ENCODE assay signal across 8 cellular contexts in genomic region chr19:1066251-1066747, GRCh38. TPM values are rescaled to one million over a fixed set of nuclear protein-coding genes. Genes with fewer than 3 reads are reported as not detected.
DNase-seq lines count a peak whose midpoint lies in the region; TF ChIP-seq lines count a peak whose summit lies in the region.

No MANE protein-coding gene starts in this region.

- H3K36me3 ChIP-seq in endodermal cell (ENCODE audit: control insufficient read depth, insufficient read depth, low read length) (no peaks in the 10 kb centered on the region), smooth muscle cell (ENCODE audit: low read depth) (no peaks in the 10 kb centered on the region)

- 69 to 74% methylated on average over 11 to 17 of the region's 17 CpGs for WGBS in endodermal cell (ENCODE audit: insufficient coverage in 1 of 2, insufficient read length in 1 of 2), 2 experiments
- WGBS in smooth muscle cell (ENCODE audit: low lambda C conversion rate), result 45% methylated on average over 13 of the region's 17 CpGs

- H3K79me2 ChIP-seq in smooth muscle cell (ENCODE audit: low read depth), result no peaks in the 10 kb centered on the region

- peaks cover 67% of the 10 kb centered on the region for H3K27me3 ChIP-seq in endodermal cell (ENCODE audit: control insufficient read depth, insufficient read depth, low read length, poor library complexity, severe bottlenecking)
- peaks cover 35% of the 10 kb centered on the region for H3K27me3 ChIP-seq in smooth muscle cell (ENCODE audit: low read depth)

- peaks cover 13% of the 10 kb centered on the region for H3K36me3 Mint-ChIP-seq in activated CD4-positive, alpha-beta T cell treated with anti-CD3 and anti-CD28 coated beads, Interleukin-2, amount 10 ng/mL, durations not matched to agents 24 days and 14 days (ENCODE audit: low read depth)
- H3K36me3 Mint-ChIP-seq in endodermal cell (ENCODE audit: low read depth) (no peaks in the 10 kb centered on the region), endothelial cell (ENCODE audit: low read depth, unreplicated experiment) (peaks cover 5% of the 10 kb centered on the region)

- H3K27ac ChIP-seq in endodermal cell (ENCODE audit: low read depth, low read length) (no peak overlapping the region), smooth muscle cell (ENCODE audit: low read depth) (no peak overlapping the region)

- H3K4me3 ChIP-seq in endodermal cell (ENCODE audit: low read length) (no peak overlapping the region), smooth muscle cell (peak overlapping the region; percentile 47)

- H3F3A ChIP-seq in smooth muscle cell (ENCODE audit: low read depth), result peaks cover 5% of the 10 kb centered on the region

- no peaks in the 10 kb centered on the region for H3K27me3 Mint-ChIP-seq in activated CD4-positive, alpha-beta T cell treated with anti-CD3 and anti-CD28 coated beads, Interleukin-2, amount 10 ng/mL, durations not matched to agents 24 days and 14 days
- H3K27me3 Mint-ChIP-seq in endodermal cell (ENCODE audit: insufficient read depth) (peaks cover 47% of the 10 kb centered on the region), endothelial cell (ENCODE audit: unreplicated experiment) (peaks cover 20% of the 10 kb centered on the region)

- intact Hi-C loops in activated CD4-positive, alpha-beta T cell treated with anti-CD3 and anti-CD28 coated beads, Interleukin-2, amount 10 ng/mL, durations not matched to agents 24 days and 14 days (cut with micrococcal nuclease), result loop anchor here (2.0 to 5.0 kb wide), 4 partner anchors 25 to 176 kb away; partner anchors contain the start of genes ABCA7, ATP5F1D, CNN2 and GPX4

- peak overlapping the region; percentile 86 for H3K27ac Mint-ChIP-seq in activated CD4-positive, alpha-beta T cell treated with anti-CD3 and anti-CD28 coated beads, Interleukin-2, amount 10 ng/mL, durations not matched to agents 24 days and 14 days
- H3K27ac Mint-ChIP-seq in endodermal cell, result no peak overlapping the region
- no peak overlapping the region for H3K27ac Mint-ChIP-seq in endothelial cell (ENCODE audit: unreplicated experiment)

- peak overlapping the region; percentile 98 for H3K4me3 Mint-ChIP-seq in activated CD4-positive, alpha-beta T cell treated with anti-CD3 and anti-CD28 coated beads, Interleukin-2, amount 10 ng/mL, durations not matched to agents 24 days and 14 days
- peak overlapping the region; percentile 23 for H3K4me3 Mint-ChIP-seq in endodermal cell
- no peak overlapping the region for H3K4me3 Mint-ChIP-seq in endothelial cell (ENCODE audit: unreplicated experiment)

- peaks cover 5% of the 10 kb centered on the region for H3K4me1 ChIP-seq in endodermal cell (ENCODE audit: control insufficient read depth, insufficient read depth, low read length)
- peaks cover 6% of the 10 kb centered on the region for H3K4me1 ChIP-seq in smooth muscle cell (ENCODE audit: low read depth)

- H3K4me2 ChIP-seq in smooth muscle cell, result peak overlapping the region; percentile 88

- TF ChIP-seq CTCF in endodermal cell (conservative IDR thresholded peaks at IDR 0.05), result no peak
- TF ChIP-seq CTCF in smooth muscle cell (IDR thresholded peaks at IDR 0.05; ENCODE audit: borderline replicate concordance, insufficient read depth, poor library complexity, severe bottlenecking), result no peak
- TF ChIP-seq CTCF in endothelial cell (IDR thresholded peaks at IDR 0.05; ENCODE audit: unreplicated experiment), result no peak

- H3K9ac ChIP-seq in endodermal cell (ENCODE audit: extremely low read depth, low read length, poor library complexity, severe bottlenecking) (no peak overlapping the region), smooth muscle cell (ENCODE audit: low read depth) (no peak overlapping the region)

- H4K20me1 ChIP-seq in smooth muscle cell (ENCODE audit: low read depth), result no peaks in the 10 kb centered on the region

- H2AFZ ChIP-seq in smooth muscle cell (ENCODE audit: low read depth), result no peak overlapping the region

- H3K9me3 Mint-ChIP-seq in activated CD4-positive, alpha-beta T cell treated with anti-CD3 and anti-CD28 coated beads, Interleukin-2, amount 10 ng/mL, durations not matched to agents 24 days and 14 days, result no peaks in the 10 kb centered on the region
- H3K9me3 Mint-ChIP-seq in endodermal cell, result no peaks in the 10 kb centered on the region
- no peaks in the 10 kb centered on the region for H3K9me3 Mint-ChIP-seq in endothelial cell (ENCODE audit: unreplicated experiment)

- no peaks in the 10 kb centered on the region for H3K9me3 ChIP-seq in endodermal cell (ENCODE audit: control insufficient read depth, low read length)
- H3K9me3 ChIP-seq in smooth muscle cell (replicated peaks; ENCODE audit: low read depth), result no peaks in the 10 kb centered on the region

- H3K4me1 Mint-ChIP-seq in activated CD4-positive, alpha-beta T cell treated with anti-CD3 and anti-CD28 coated beads, Interleukin-2, amount 10 ng/mL, durations not matched to agents 24 days and 14 days, result peaks cover 29% of the 10 kb centered on the region
- peaks cover 5% of the 10 kb centered on the region for H3K4me1 Mint-ChIP-seq in endodermal cell
- peaks cover 6% of the 10 kb centered on the region for H3K4me1 Mint-ChIP-seq in endothelial cell (ENCODE audit: unreplicated experiment)

- no peak for DNase-seq in activated CD4-positive, alpha-beta T cell treated with anti-CD3 and anti-CD28 coated beads, Interleukin-2, amount 10 ng/mL, durations not matched to agents 24 days and 14 days
- no peak for DNase-seq in activated CD4-positive, alpha-beta T cell treated with anti-CD3 and anti-CD28 coated beads for 4 hours
- DNase-seq in NCI-H226 (peak; percentile 80), endodermal cell (peak; percentile 79), smooth muscle cell (lab: John Stamatoyannopoulos, UW; ENCODE audit: unreplicated experiment) (no peak), endothelial cell (ENCODE audit: low spot score) (no peak), NCI-H510A treated with DMSO at 0.1 percent for 48 hours (lab: John Stamatoyannopoulos, UW) (no peak), HPDE6-E6E7 (ENCODE audit: extremely low spot score) (no peak)

RNA-seq across cellular contexts. Expression of gene ARHGAP45, which starts 0.7 kb away (rescaled TPM):
- 176 and 183 TPM in 2 replicates for total RNA-seq in activated CD4-positive, alpha-beta T cell treated with anti-CD3 and anti-CD28 coated beads, Interleukin-2, amount 10 ng/mL, durations not matched to agents 24 days and 14 days
- 10 to 100 TPM; 14.8 to 17.1 TPM for total RNA-seq in endodermal cell
- 5.9 TPM for polyA plus RNA-seq in endodermal cell (2013, experiment 1 of 2)
- polyA plus RNA-seq in endodermal cell (2013, experiment 2 of 2), result 4.8 TPM
- total RNA-seq in smooth muscle cell, result 4.4 and 8.7 TPM in 2 replicates
- polyA plus RNA-seq in smooth muscle cell, result 8.0 and 13.9 TPM in 2 replicates
- total RNA-seq in endothelial cell (ENCODE audit: unreplicated experiment), result 2.4 TPM

RNA-seq across cellular contexts. Expression of gene ABCA7, which starts 26.4 kb away (rescaled TPM):
- total RNA-seq in activated CD4-positive, alpha-beta T cell treated with anti-CD3 and anti-CD28 coated beads, Interleukin-2, amount 10 ng/mL, durations not matched to agents 24 days and 14 days, result 15.8 TPM in 2 replicates
- 10 to 100 TPM; 67.2 to 68.7 TPM for total RNA-seq in endodermal cell
- polyA plus RNA-seq in endodermal cell (2013, experiment 1 of 2), result 16.2 TPM
- polyA plus RNA-seq in endodermal cell (2013, experiment 2 of 2), result 16.2 TPM
- total RNA-seq in smooth muscle cell, result 4.1 and 5.0 TPM in 2 replicates
- polyA plus RNA-seq in smooth muscle cell, result 11.8 and 26.5 TPM in 2 replicates
- 16.3 TPM for total RNA-seq in endothelial cell (ENCODE audit: unreplicated experiment)

RNA-seq across cellular contexts. Expression of gene POLR2E, which starts 28.9 kb away (rescaled TPM):
- 273 and 274 TPM in 2 replicates for total RNA-seq in activated CD4-positive, alpha-beta T cell treated with anti-CD3 and anti-CD28 coated beads, Interleukin-2, amount 10 ng/mL, durations not matched to agents 24 days and 14 days
- total RNA-seq in endodermal cell, result 100 to 1,000 TPM; 225 to 254 TPM
- polyA plus RNA-seq in endodermal cell (2013, experiment 1 of 2), result 192 TPM
- polyA plus RNA-seq in endodermal cell (2013, experiment 2 of 2), result 174 TPM
- total RNA-seq in smooth muscle cell, result 99.1 and 114 TPM in 2 replicates
- polyA plus RNA-seq in smooth muscle cell, result 235 and 260 TPM in 2 replicates
- total RNA-seq in endothelial cell (ENCODE audit: unreplicated experiment), result 166 TPM

RNA-seq across cellular contexts. Expression of gene GPX4, which starts 37.5 kb away (rescaled TPM):
- total RNA-seq in activated CD4-positive, alpha-beta T cell treated with anti-CD3 and anti-CD28 coated beads, Interleukin-2, amount 10 ng/mL, durations not matched to agents 24 days and 14 days, result 225 and 239 TPM in 2 replicates
- total RNA-seq in endodermal cell, result 100 to 1,000 TPM; 331 to 449 TPM
- polyA plus RNA-seq in endodermal cell (2013, experiment 1 of 2), result 418 TPM
- polyA plus RNA-seq in endodermal cell (2013, experiment 2 of 2), result 416 TPM
- 319 and 325 TPM in 2 replicates for total RNA-seq in smooth muscle cell
- polyA plus RNA-seq in smooth muscle cell, result 441 and 450 TPM in 2 replicates
- total RNA-seq in endothelial cell (ENCODE audit: unreplicated experiment), result 330 TPM

RNA-seq across cellular contexts. Expression of gene CNN2, which starts 39.9 kb away (rescaled TPM):
- total RNA-seq in activated CD4-positive, alpha-beta T cell treated with anti-CD3 and anti-CD28 coated beads, Interleukin-2, amount 10 ng/mL, durations not matched to agents 24 days and 14 days, result 112 TPM in 2 replicates
- total RNA-seq in endodermal cell (100 to 1,000 TPM; 426 to 469 TPM), smooth muscle cell (150 and 155 TPM in 2 replicates), endothelial cell (ENCODE audit: unreplicated experiment) (456 TPM)
- polyA plus RNA-seq in endodermal cell (2013, experiment 1 of 2), result 225 TPM
- 200 TPM for polyA plus RNA-seq in endodermal cell (2013, experiment 2 of 2)
- 392 and 404 TPM in 2 replicates for polyA plus RNA-seq in smooth muscle cell

Comparison
In these comparisons a context has a peak if more than half of its experiments do, and no peak if none do; other contexts are left out.
1. DNase-seq: peak in NCI-H226 (single experiment) and endodermal cell (single experiment); none in activated CD4-positive, alpha-beta T cell treated with anti-CD3 and anti-CD28 coated beads, Interleukin-2, amount 10 ng/mL, durations not matched to agents 24 days and 14 days (single experiment), activated CD4-positive, alpha-beta T cell treated with anti-CD3 and anti-CD28 coated beads for 4 hours (0 of 2), smooth muscle cell (single experiment), endothelial cell (single experiment), NCI-H510A treated with DMSO at 0.1 percent for 48 hours (single experiment) and HPDE6-E6E7 (single experiment).